ENCODE assay signal across 15 cellular contexts in genomic region chr3:111590096-111590491, GRCh38. TPM values are rescaled to one million over a fixed set of nuclear protein-coding genes. Genes with fewer than 3 reads are reported as not detected.
DNase-seq lines count a peak whose midpoint lies in the region; ATAC-seq, FAIRE-seq and TF ChIP-seq lines count a peak whose summit lies in the region.
"Had no signal": no experiment of that assay in that cellular context is flagged by ENCODE, and none has a peak within 500 bp of the region (broad histone marks: within the 10 kb centered on the region; RNA-seq: fewer than 3 reads in every experiment).

No MANE protein-coding gene starts in this region.

- peaks cover 7% of the 10 kb centered on the region for H3K9me3 Mint-ChIP-seq in activated naive CD4-positive, alpha-beta T cell treated with anti-CD3 and anti-CD28 coated beads for 36 hours

- no peak for TF ChIP-seq EP300 in Ishikawa (IDR thresholded peaks at IDR 0.05; ENCODE audit: borderline replicate concordance)
- no peak for TF ChIP-seq EP300 in GM12878 (IDR thresholded peaks at IDR 0.05; ENCODE audit: borderline replicate concordance in 1 of 2, control insufficient read depth in 1 of 2, low read depth in 2 of 2, low read length in 2 of 2)

- DNase-seq in activated naive CD4-positive, alpha-beta T cell treated with anti-CD3 and anti-CD28 coated beads for 36 hours = no peak
- DNase-seq in activated naive CD4-positive, alpha-beta T cell treated with Interleukin-2 at 50 U/mL for 16 hours = no peak
- DNase-seq in GM12878 (ENCODE audit: low read depth, low spot score) = no peak
- no peak for DNase-seq in thyroid gland
- no peak for DNase-seq in HPDE6-E6E7 (ENCODE audit: extremely low spot score)
- no peak for DNase-seq in RPMI8226
- DNase-seq in Right ventricle myocardium inferior (ENCODE audit: missing footprints) = no peak
- DNase-seq: DMS153; NCI-H2171; NK-92 treated with Interleukin-12 subunit alpha and Interleukin-12 subunit beta, amount 100 ng/mL, for 24 hours; substantia nigra; WERI-Rb-1 had no signal

- no peak overlapping the region for H3K4me2 ChIP-seq in GM12878 (ENCODE audit: control insufficient read depth, insufficient read depth)

- no peak for TF ChIP-seq RAD21 in Ishikawa (IDR thresholded peaks at IDR 0.05; ENCODE audit: low read depth)
- TF ChIP-seq RAD21 in GM12878 (IDR thresholded peaks at IDR 0.05; ENCODE audit: insufficient read depth, low read depth, low read length) = no peak

- no peak for TF ChIP-seq POLR2A in GM12878 (IDR thresholded peaks at IDR 0.05; ENCODE audit: low read depth, low read length)
- TF ChIP-seq POLR2A in thyroid gland (IDR thresholded peaks at IDR 0.05) = no peak

- peaks cover 84% of the 10 kb centered on the region for H3K36me3 Mint-ChIP-seq in activated naive CD4-positive, alpha-beta T cell treated with anti-CD3 and anti-CD28 coated beads for 36 hours (ENCODE audit: low read depth)

- in situ Hi-C loops in GM12878 (cut with MboI) = no loop called here

- no peak for TF ChIP-seq CTCF in GM12878 (IDR thresholded peaks at IDR 0.05 in 2 of 3, conservative IDR thresholded peaks at IDR 0.05 in 1 of 3; ENCODE audit: control insufficient read depth in 2 of 3, extremely low read depth in 1 of 3, insufficient read depth in 1 of 3, low read depth in 3 of 3, low read length in 3 of 3)
- no peak for TF ChIP-seq CTCF in thyroid gland (IDR thresholded peaks at IDR 0.05)

- H3K9me3 ChIP-seq in GM12878 (replicated peaks; ENCODE audit: control insufficient read depth, insufficient read depth, low read length) (no peaks in the 10 kb centered on the region), thyroid gland (no peaks in the 10 kb centered on the region)

- peak overlapping the region; percentile 98 for H3K27ac Mint-ChIP-seq in activated naive CD4-positive, alpha-beta T cell treated with anti-CD3 and anti-CD28 coated beads for 36 hours

- no peak overlapping the region for H3K9ac ChIP-seq in GM12878 (ENCODE audit: control insufficient read depth, insufficient read depth, low read length)

- no peaks in the 10 kb centered on the region for H3K36me3 ChIP-seq in GM12878 (ENCODE audit: control insufficient read depth in 2 of 2, insufficient read depth in 2 of 2, low read length in 1 of 2)
- no peaks in the 10 kb centered on the region for H3K36me3 ChIP-seq in thyroid gland
- H3K36me3 ChIP-seq: cardiac muscle cell, WERI-Rb-1 had no signal

- SMC1A ChIA-PET in GM12878 (lab: Charles Lee; ENCODE audit: uncharacterized antibody, unreplicated experiment) = interaction anchor here (0.9 to 3.2 kb wide), 6 partner anchors 10 to 50 kb away, joined by 3 to 19 read pairs (median 4); no protein-coding TSS in a partner anchor

- H3K79me2 ChIP-seq in GM12878 (ENCODE audit: control insufficient read depth, insufficient read depth, low read length) = no peaks in the 10 kb centered on the region

- peaks cover 56% of the 10 kb centered on the region for H3K4me1 Mint-ChIP-seq in activated naive CD4-positive, alpha-beta T cell treated with anti-CD3 and anti-CD28 coated beads for 36 hours (ENCODE audit: low read depth)

- H2AFZ ChIP-seq in GM12878 (ENCODE audit: control insufficient read depth, low read depth, low read length) = no peak overlapping the region

- no peaks in the 10 kb centered on the region for H3K27me3 ChIP-seq in GM12878 (replicated peaks in 1 of 2; ENCODE audit: control insufficient read depth in 2 of 2, insufficient read depth in 2 of 2, low read length in 1 of 2)
- no peaks in the 10 kb centered on the region for H3K27me3 ChIP-seq in thyroid gland
- H3K27me3 ChIP-seq: cardiac muscle cell had no signal

- H3K4me3 Mint-ChIP-seq in activated naive CD4-positive, alpha-beta T cell treated with anti-CD3 and anti-CD28 coated beads for 36 hours = peak overlapping the region; percentile 94

- CTCF ChIA-PET in activated naive CD4-positive, alpha-beta T cell treated with anti-CD3 and anti-CD28 coated beads for 36 hours (lab: Charles Lee) = interaction anchor here (1.0 to 11.4 kb wide), 8 partner anchors 10 to 77 kb away, joined by 3 to 88 read pairs (median 7); partner anchors contain the start of gene CD96
- CTCF ChIA-PET in GM12878 (lab: Yijun Ruan, JAX) = interaction anchor here (0.7 to 2.4 kb wide), 5 partner anchors 12 to 51 kb away, joined by 3 to 10 read pairs (median 4); no protein-coding TSS in a partner anchor

- no TSS peak for BruUV-seq in GM12878 (replicated peaks; lab: Mats Ljungman, UMichigan)

- no peaks in the 10 kb centered on the region for H4K20me1 ChIP-seq in GM12878 (ENCODE audit: control insufficient read depth, insufficient read depth)

- ATAC-seq in GM12878 = no peak
- ATAC-seq in Right ventricle myocardium inferior = no peak

- 60% methylated on average over 1 of the region's 1 CpG for WGBS in GM12878 (ENCODE audit: insufficient coverage, insufficient replicate concordance, low lambda C conversion rate, missing lambda C conversion rate)
- 74 to 79% methylated on average over 1 of the region's 1 CpG for WGBS in thyroid gland, 2 donors

- H3K4me1 ChIP-seq in GM12878 (ENCODE audit: control insufficient read depth, insufficient read depth, low read length) (no peaks in the 10 kb centered on the region), thyroid gland (peaks cover 25 to 30% of the 10 kb centered on the region in 2 donors)

- RAD21 ChIA-PET in GM12878 (lab: Charles Lee; ENCODE audit: unreplicated experiment) = interaction anchor here (2.2 kb wide), 1 partner anchor 12 kb away, joined by 12 read pairs; no protein-coding TSS in a partner anchor

- intact Hi-C loops in activated naive CD4-positive, alpha-beta T cell treated with anti-CD3 and anti-CD28 coated beads for 36 hours (cut with micrococcal nuclease) = no loop called here
- intact Hi-C loops in GM12878 (cut with micrococcal nuclease; ENCODE audit: unreplicated experiment) = no loop called here
- intact Hi-C loops in thyroid gland (cut with DNase I) = no loop called here
- intact Hi-C loops in Right ventricle myocardium inferior (cut with DNase I) = no loop called here

- POLR2A ChIA-PET in GM12878 (lab: Charles Lee) = interaction anchor here (1.4 kb wide), 1 partner anchor 29 kb away, joined by 4 read pairs; no protein-coding TSS in a partner anchor

- H3K27ac ChIP-seq in GM12878 (ENCODE audit: control insufficient read depth, insufficient read depth) (no peak overlapping the region), thyroid gland (peak overlapping the region in 2 of 3 donors; percentile 34 to 45)
- H3K27ac ChIP-seq: cardiac muscle cell, WERI-Rb-1 had no signal

- no peaks in the 10 kb centered on the region for H3K27me3 Mint-ChIP-seq in activated naive CD4-positive, alpha-beta T cell treated with anti-CD3 and anti-CD28 coated beads for 36 hours (ENCODE audit: low read depth)

- FAIRE-seq in GM12878 (lab: Jason Lieb, UNC) = no peak

- no peak overlapping the region for H3K4me3 ChIP-seq in GM12878
- no peak overlapping the region for H3K4me3 ChIP-seq in thyroid gland (replicated peaks in 1 of 3)
- H3K4me3 ChIP-seq: cardiac muscle cell had no signal

TF ChIP-seq in Ishikawa, 13 proteins besides CTCF, POLR2A, EP300 and RAD21:
- TF ChIP-seq EGR1 (IDR thresholded peaks at IDR 0.05) (no peak), TEAD4 (IDR thresholded peaks at IDR 0.05) (peak; percentile 30; the same call in 1 of the 2 replicates)

RNA-seq across cellular contexts. Expression of gene ZBED2, which starts 5.1 kb away (rescaled TPM):
- 100 to 1,000 TPM; 394 to 397 TPM for total RNA-seq in activated naive CD4-positive, alpha-beta T cell treated with anti-CD3 and anti-CD28 coated beads for 36 hours
- not detected in 2 replicates for total RNA-seq in GM12878 (2013; cell fraction: nucleolus; rRNA removed)
- total RNA-seq in GM12878 (2014; rRNA removed) (0.06 and 0.22 TPM in 2 replicates), GM12878 (2014; rRNA removed; fragmentation: Illumina TruSeq; extraction: Trizol) (0.04 and 0.18 TPM in 2 replicates), GM12878 (2021) (0.08 and 0.32 TPM in 2 replicates), thyroid gland (100 to 1,000 TPM in 2 of 4 donors, 10 to 100 TPM in 2; 31.1 to 163 (median 88.9) TPM), Right ventricle myocardium inferior (not detected)
- not detected for polyA plus RNA-seq in GM12878 (2011; ENCODE audit: low read depth)
- polyA plus RNA-seq in GM12878 (2011; rRNA removed) (0.12 and 0.16 TPM in 2 replicates), GM12878 (2014; fragmentation: Illumina TruSeq; extraction: Trizol) (0.11 and 0.12 TPM in 2 replicates), GM12878 (2014; fragmentation: Nextera tagmentation; extraction: Ambion mirVana) (under 1 TPM in 1 of 2 experiments, not detected in 1; 0.02 TPM), GM12878 (2014; rRNA removed) (0.06 and 0.24 TPM in 2 replicates), GM12878 (2016; fragmentation: Nextera tagmentation; extraction: Ambion mirVana) (not detected)
- 0.07 and 0.10 TPM in 2 replicates for polyA plus RNA-seq in GM12878 (2011; cell fraction: cytosol; rRNA removed)
- polyA plus RNA-seq in GM12878 (2011; cell fraction: nucleus; rRNA removed) = 0.09 and 0.13 TPM in 2 replicates
- 0.04 TPM in 1 of 2 replicates, not detected in the other for polyA plus RNA-seq in GM12878 (2012)
- 0.10 TPM in 1 of 2 replicates, not detected in the other for polyA minus RNA-seq in GM12878 (2011; rRNA and poly(A)+ RNA removed)
- polyA minus RNA-seq in GM12878 (2011; cell fraction: cytosol; rRNA and poly(A)+ RNA removed) = not detected in 2 replicates
- not detected in 2 replicates for polyA minus RNA-seq in GM12878 (2011; cell fraction: nucleus; rRNA and poly(A)+ RNA removed)
- total RNA-seq: cardiac muscle cell had no signal
- polyA plus RNA-seq: cardiac muscle cell had no signal

RNA-seq across cellular contexts. Expression of gene CD96, which starts 48.1 kb away (rescaled TPM):
- total RNA-seq in activated naive CD4-positive, alpha-beta T cell treated with anti-CD3 and anti-CD28 coated beads for 36 hours = 10 to 100 TPM; 52.7 to 61.8 TPM
- 0.71 and 0.81 TPM in 2 replicates for total RNA-seq in GM12878 (2013; cell fraction: nucleolus; rRNA removed)
- total RNA-seq in GM12878 (2014; rRNA removed) (0.22 and 0.34 TPM in 2 replicates), GM12878 (2014; rRNA removed; fragmentation: Illumina TruSeq; extraction: Trizol) (0.23 and 0.36 TPM in 2 replicates), GM12878 (2021) (0.45 and 0.97 TPM in 2 replicates), thyroid gland (1 to 10 TPM; 2.8 to 4.6 (median 3.7) TPM), Right ventricle myocardium inferior (0.35 TPM)
- not detected for polyA plus RNA-seq in GM12878 (2011; ENCODE audit: low read depth)
- polyA plus RNA-seq in GM12878 (2011; rRNA removed) (10.1 and 13.4 TPM in 2 replicates), GM12878 (2014; fragmentation: Illumina TruSeq; extraction: Trizol) (0.47 and 0.59 TPM in 2 replicates), GM12878 (2014; fragmentation: Nextera tagmentation; extraction: Ambion mirVana) (1 to 10 TPM in 1 of 2 experiments, under 1 TPM in 1; 0.47 to 1.1 TPM), GM12878 (2014; rRNA removed) (0.19 and 0.41 TPM in 2 replicates), GM12878 (2016; fragmentation: Nextera tagmentation; extraction: Ambion mirVana) (under 1 TPM; 0.13 to 0.75 TPM)
- polyA plus RNA-seq in GM12878 (2011; cell fraction: cytosol; rRNA removed) = 4.3 and 6.4 TPM in 2 replicates
- polyA plus RNA-seq in GM12878 (2011; cell fraction: nucleus; rRNA removed) = 4.1 and 5.7 TPM in 2 replicates
- polyA plus RNA-seq in GM12878 (2012) = 0.29 and 0.69 TPM in 2 replicates
- 8.7 and 12.7 TPM in 2 replicates for polyA minus RNA-seq in GM12878 (2011; rRNA and poly(A)+ RNA removed)
- 1.5 and 2.0 TPM in 2 replicates for polyA minus RNA-seq in GM12878 (2011; cell fraction: cytosol; rRNA and poly(A)+ RNA removed)
- 11.2 and 18.9 TPM in 2 replicates for polyA minus RNA-seq in GM12878 (2011; cell fraction: nucleus; rRNA and poly(A)+ RNA removed)
- total RNA-seq: cardiac muscle cell, osteoblast had no signal
- polyA plus RNA-seq: cardiac muscle cell had no signal

Comparison
In these comparisons a context has a peak if more than half of its experiments do, and no peak if none do; other contexts are left out.
1. RNA of gene ZBED2, which starts 5.1 kb away (total RNA-seq): 394 to 397 TPM in activated naive CD4-positive, alpha-beta T cell treated with anti-CD3 and anti-CD28 coated beads for 36 hours and 31.1 to 163 TPM in thyroid gland; 0.04 to 0.32 TPM in GM12878 and not detected in Right ventricle myocardium inferior (single experiment); every median in the first group is over 10 times any median in the second.
2. RNA of gene CD96, which starts 48.1 kb away (total RNA-seq): 52.7 to 61.8 TPM in activated naive CD4-positive, alpha-beta T cell treated with anti-CD3 and anti-CD28 coated beads for 36 hours; 2.8 to 4.6 TPM in thyroid gland, 0.22 to 0.97 TPM in GM12878 and 0.35 TPM in Right ventricle myocardium inferior (single experiment); every median in the first group is over 4 times any median in the second.